In genomic region chr7:84317536-84317935, GRCh38 we compare ENCODE assay signal across 17 cellular contexts.
"Had no signal": no experiment of that assay in that cellular context is flagged by ENCODE, and none has a peak within 500 bp of the region (broad histone marks: within the 10 kb centered on the region; RNA-seq: fewer than 3 reads in every experiment).

No MANE protein-coding gene starts in this region.

- H3K27ac Mint-ChIP-seq: activated naive CD8-positive, alpha-beta T cell; activated T-helper 1 cell treated with anti-CD3 and anti-CD28 coated beads, Interleukin-12 subunit alpha, Interleukin-12 subunit beta, Interleukin-2, Interleukin-4 antibody, amounts not matched to agents 30 ng/mL and 10 ng/mL and 1 ng/mL, durations not matched to agents 14 hours and 24 hours and 36 hours; effector memory CD8-positive, alpha-beta T cell; memory B cell; natural killer cell had no signal

- H3K9me3 Mint-ChIP-seq: activated T-helper 1 cell treated with anti-CD3 and anti-CD28 coated beads, Interleukin-12 subunit alpha, Interleukin-12 subunit beta, Interleukin-2, Interleukin-4 antibody, amounts not matched to agents 30 ng/mL and 10 ng/mL and 1 ng/mL, durations not matched to agents 14 hours and 24 hours and 36 hours; memory B cell had no signal

- H3K4me3 Mint-ChIP-seq: activated naive CD8-positive, alpha-beta T cell; activated T-helper 1 cell treated with anti-CD3 and anti-CD28 coated beads, Interleukin-12 subunit alpha, Interleukin-12 subunit beta, Interleukin-2, Interleukin-4 antibody, amounts not matched to agents 30 ng/mL and 10 ng/mL and 1 ng/mL, durations not matched to agents 14 hours and 24 hours and 36 hours; effector memory CD8-positive, alpha-beta T cell; memory B cell; natural killer cell had no signal

- H3K36me3 Mint-ChIP-seq: activated naive CD8-positive, alpha-beta T cell; memory B cell; natural killer cell had no signal

- H3K27me3 Mint-ChIP-seq: activated naive CD8-positive, alpha-beta T cell; effector memory CD8-positive, alpha-beta T cell; memory B cell had no signal

- DNase-seq: activated CD4-positive, alpha-beta T cell treated with anti-CD3 and anti-CD28 coated beads, Interleukin-2, amount 50 U/mL, for 4 hours; activated gamma-delta T cell treated with Interleukin-2 at 50 U/mL for 16 hours; amygdala; dermis blood vessel endothelial cell; effector memory CD8-positive, alpha-beta T cell; natural killer cell; ovary; psoas muscle; right cardiac atrium; stimulated activated CD4-positive, alpha-beta T cell treated with anti-CD3 and anti-CD28 coated beads, Interleukin-4, amount 100 ng/mL, for 1 hour; stomach; SW 1271; testis; upper lobe of right lung had no signal

- H3K4me1 Mint-ChIP-seq: memory B cell, natural killer cell had no signal
